20 cellular contexts compared by ENCODE assay signal in the genomic region with DNA sequence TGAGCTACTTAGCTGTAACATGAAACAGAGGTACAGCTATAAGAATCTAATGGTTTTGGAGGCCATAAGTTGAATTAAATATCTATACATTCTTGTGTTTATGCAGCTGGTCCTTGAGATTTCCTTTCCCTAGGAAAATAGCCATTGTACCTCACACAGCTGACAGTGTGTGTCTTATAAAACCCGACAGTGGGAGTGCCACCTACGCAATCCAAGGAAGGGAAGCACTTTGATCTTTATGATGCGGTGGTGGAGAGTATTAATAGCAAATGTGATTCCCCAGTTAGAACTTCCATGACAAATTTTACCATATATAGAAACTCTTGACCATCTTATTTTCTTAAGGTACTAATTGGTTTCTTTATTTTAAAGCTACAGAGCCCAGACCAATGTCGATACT.
DNase-seq lines count a peak whose midpoint lies in the region; ATAC-seq and TF ChIP-seq lines count a peak whose summit lies in the region.
"Had no signal": no experiment of that assay in that cellular context is flagged by ENCODE, and none has a peak within 500 bp of the region (broad histone marks: within the 10 kb centered on the region; RNA-seq: fewer than 3 reads in every experiment).

No MANE protein-coding gene starts in this region.

- H3K9me2 ChIP-seq in GM23338 (ENCODE audit: insufficient read depth) = no peaks in the 10 kb centered on the region

- no peak overlapping the region for H3K27ac ChIP-seq in CD8-positive, alpha-beta T cell (ENCODE audit: low read depth, low read length)
- H3K27ac ChIP-seq in GM23338 (ENCODE audit: low read depth) = no peak overlapping the region
- H3K27ac ChIP-seq: upper lobe of right lung had no signal

- H3K9me3 ChIP-seq in CD8-positive, alpha-beta T cell (ENCODE audit: low read length) = no peaks in the 10 kb centered on the region
- H3K9me3 ChIP-seq: upper lobe of right lung had no signal

- peaks cover 2% of the 10 kb centered on the region for H3K36me3 Mint-ChIP-seq in activated CD4-positive, alpha-beta T cell treated with anti-CD3 and anti-CD28 coated beads for 36 hours (ENCODE audit: low read depth)
- H3K36me3 Mint-ChIP-seq in CD8-positive, alpha-beta T cell = no peaks in the 10 kb centered on the region
- H3K36me3 Mint-ChIP-seq in activated CD4-positive, alpha-beta memory T cell treated with anti-CD3 and anti-CD28 coated beads for 36 hours = peaks cover 4% of the 10 kb centered on the region
- H3K36me3 Mint-ChIP-seq in naive B cell (peaks cover 0 to 8% of the 10 kb centered on the region in 2 donors), GM23338 (ENCODE audit: low read depth) (no peaks in the 10 kb centered on the region)
- H3K36me3 Mint-ChIP-seq: WTC11 had no signal

- no peaks in the 10 kb centered on the region for H3F3A ChIP-seq in GM23338 (replicated peaks; ENCODE audit: low read depth)

- H3K9me3 Mint-ChIP-seq in activated CD4-positive, alpha-beta T cell treated with anti-CD3 and anti-CD28 coated beads for 36 hours (ENCODE audit: low read depth) = peaks cover 11% of the 10 kb centered on the region
- H3K9me3 Mint-ChIP-seq in CD8-positive, alpha-beta T cell = peaks cover 10% of the 10 kb centered on the region
- peaks cover 20% of the 10 kb centered on the region for H3K9me3 Mint-ChIP-seq in activated CD4-positive, alpha-beta memory T cell treated with anti-CD3 and anti-CD28 coated beads for 36 hours
- peaks cover 0 to 14% (median 9%) of the 10 kb centered on the region in 7 donors for H3K9me3 Mint-ChIP-seq in naive B cell
- H3K9me3 Mint-ChIP-seq in GM23338 = no peaks in the 10 kb centered on the region
- H3K9me3 Mint-ChIP-seq: H9, WTC11 had no signal

- peaks cover 35% of the 10 kb centered on the region for H3K4me1 ChIP-seq in CD8-positive, alpha-beta T cell (ENCODE audit: insufficient read depth, low read length)
- H3K4me1 ChIP-seq in GM23338 (ENCODE audit: insufficient read depth) = no peaks in the 10 kb centered on the region
- H3K4me1 ChIP-seq: upper lobe of right lung had no signal

- H3K4me3 ChIP-seq in CD8-positive, alpha-beta T cell (ENCODE audit: low read depth, low read length) = no peak overlapping the region
- no peak overlapping the region for H3K4me3 ChIP-seq in GM23338
- H3K4me3 ChIP-seq: upper lobe of right lung had no signal

- H3K4me3 Mint-ChIP-seq in activated CD4-positive, alpha-beta T cell treated with anti-CD3 and anti-CD28 coated beads for 36 hours = no peak overlapping the region
- no peak overlapping the region for H3K4me3 Mint-ChIP-seq in CD8-positive, alpha-beta T cell
- no peak overlapping the region for H3K4me3 Mint-ChIP-seq in activated CD4-positive, alpha-beta memory T cell treated with anti-CD3 and anti-CD28 coated beads for 36 hours
- no peak overlapping the region for H3K4me3 Mint-ChIP-seq in naive B cell
- no peak overlapping the region for H3K4me3 Mint-ChIP-seq in GM23338
- H3K4me3 Mint-ChIP-seq: H9, WTC11 had no signal

- H3K27me3 Mint-ChIP-seq in activated CD4-positive, alpha-beta T cell treated with anti-CD3 and anti-CD28 coated beads for 36 hours = no peaks in the 10 kb centered on the region
- no peaks in the 10 kb centered on the region for H3K27me3 Mint-ChIP-seq in CD8-positive, alpha-beta T cell (ENCODE audit: low read depth)
- H3K27me3 Mint-ChIP-seq in activated CD4-positive, alpha-beta memory T cell treated with anti-CD3 and anti-CD28 coated beads for 36 hours = no peaks in the 10 kb centered on the region
- H3K27me3 Mint-ChIP-seq in naive B cell = no peaks in the 10 kb centered on the region
- H3K27me3 Mint-ChIP-seq in GM23338 (ENCODE audit: insufficient read depth, low read depth, poor library complexity) = peaks cover 4% of the 10 kb centered on the region

- H3K36me3 ChIP-seq in CD8-positive, alpha-beta T cell (ENCODE audit: insufficient read depth, low read length) = no peaks in the 10 kb centered on the region
- no peaks in the 10 kb centered on the region for H3K36me3 ChIP-seq in GM23338 (ENCODE audit: insufficient read depth)
- H3K36me3 ChIP-seq: upper lobe of right lung had no signal

- no peak for DNase-seq in activated CD4-positive, alpha-beta T cell treated with anti-CD3 and anti-CD28 coated beads for 36 hours
- DNase-seq in activated CD4-positive, alpha-beta T cell treated with anti-CD3 and anti-CD28 coated beads, Interleukin-2, amount 50 U/mL, for 48 hours = no peak
- DNase-seq in CD8-positive, alpha-beta T cell = no peak
- DNase-seq in activated CD4-positive, alpha-beta memory T cell treated with anti-CD3 and anti-CD28 coated beads for 36 hours = no peak
- no peak for DNase-seq in naive B cell
- DNase-seq in stimulated activated CD4-positive, alpha-beta T cell treated with anti-CD3 and anti-CD28 coated beads, Interleukin-4, amount 100 ng/mL, for 1 hour = no peak
- DNase-seq in GM23338 (ENCODE audit: low spot score) = no peak
- DNase-seq: activated effector memory CD4-positive, alpha-beta T cell treated with anti-CD3 and anti-CD28 coated beads, Interleukin-2, amount 50 U/mL, for 16 hours; aorta; caudate nucleus; H9; mesendoderm; NCI-H2081; NCI-H446 treated with DMSO at 0.1 percent for 48 hours; right cardiac atrium; SHP77 treated with DMSO at 0.1 percent for 48 hours; substantia nigra; upper lobe of right lung had no signal

- H2AFZ ChIP-seq in GM23338 = no peak overlapping the region

- H3K27ac Mint-ChIP-seq in activated CD4-positive, alpha-beta T cell treated with anti-CD3 and anti-CD28 coated beads for 36 hours = peak overlapping the region; percentile 74
- H3K27ac Mint-ChIP-seq in CD8-positive, alpha-beta T cell = peak overlapping the region; percentile 72
- peak overlapping the region; percentile 55 for H3K27ac Mint-ChIP-seq in activated CD4-positive, alpha-beta memory T cell treated with anti-CD3 and anti-CD28 coated beads for 36 hours
- H3K27ac Mint-ChIP-seq in naive B cell (peak overlapping the region in 4 of 6 donors; percentile 21 to 79 (median 46)), GM23338 (no peak overlapping the region)
- H3K27ac Mint-ChIP-seq: WTC11 had no signal

- CTCF ChIA-PET in activated CD4-positive, alpha-beta T cell treated with anti-CD3 and anti-CD28 coated beads for 36 hours (lab: Charles Lee) = interaction anchor here (0.9 kb wide), 1 partner anchor 61 kb away, joined by 4 read pairs; no protein-coding TSS in a partner anchor
- CTCF ChIA-PET in CD8-positive, alpha-beta T cell (lab: Charles Lee) = no interaction called here
- CTCF ChIA-PET in activated CD4-positive, alpha-beta memory T cell treated with anti-CD3 and anti-CD28 coated beads for 36 hours (lab: Charles Lee) = interaction anchor here (0.5 kb wide), 1 partner anchor 60 kb away, joined by 3 read pairs; no protein-coding TSS in a partner anchor

- no peak for TF ChIP-seq CTCF in CD8-positive, alpha-beta T cell (IDR thresholded peaks at IDR 0.05)
- TF ChIP-seq CTCF in GM23338 (conservative IDR thresholded peaks at IDR 0.05; ENCODE audit: low read depth in 2 of 2) = no peak

- intact Hi-C loops in activated CD4-positive, alpha-beta T cell treated with anti-CD3 and anti-CD28 coated beads for 36 hours (cut with DNase I, micrococcal nuclease) = loop anchor here in 1 of 2 experiments (2.0 to 5.0 kb wide), 2 partner anchors 87 to 383 kb away; no protein-coding TSS in a partner anchor
- intact Hi-C loops in CD8-positive, alpha-beta T cell (cut with DNase I, micrococcal nuclease) = no loop called here
- intact Hi-C loops in activated CD4-positive, alpha-beta memory T cell treated with anti-CD3 and anti-CD28 coated beads for 36 hours (cut with micrococcal nuclease) = loop anchor here (5.0 to 10.0 kb wide), 4 partner anchors 162 to 488 kb away; no protein-coding TSS in a partner anchor

- no peaks in the 10 kb centered on the region for H4K20me1 ChIP-seq in GM23338 (replicated peaks; ENCODE audit: insufficient read depth)

- ATAC-seq in activated CD4-positive, alpha-beta T cell treated with anti-CD3 and anti-CD28 coated beads for 36 hours = no peak
- ATAC-seq in CD8-positive, alpha-beta T cell = no peak
- no peak for ATAC-seq in naive B cell (ENCODE audit: low read depth in 2 of 2)
- no peak for ATAC-seq in GM21526 (IDR thresholded peaks at IDR 0.05; ENCODE audit: low FRiP score, unreplicated experiment)
- no peak for ATAC-seq in GM23338
- ATAC-seq: right cardiac atrium, upper lobe of right lung, WTC11 had no signal

- peaks cover 61% of the 10 kb centered on the region for H3K4me1 Mint-ChIP-seq in activated CD4-positive, alpha-beta T cell treated with anti-CD3 and anti-CD28 coated beads for 36 hours
- H3K4me1 Mint-ChIP-seq in CD8-positive, alpha-beta T cell (ENCODE audit: low read depth) = peaks cover 60% of the 10 kb centered on the region
- peaks cover 65% of the 10 kb centered on the region for H3K4me1 Mint-ChIP-seq in activated CD4-positive, alpha-beta memory T cell treated with anti-CD3 and anti-CD28 coated beads for 36 hours (ENCODE audit: low read depth)
- peaks cover 10 to 49% (median 37%) of the 10 kb centered on the region in 3 donors for H3K4me1 Mint-ChIP-seq in naive B cell
- H3K4me1 Mint-ChIP-seq in GM23338 = no peaks in the 10 kb centered on the region
- H3K4me1 Mint-ChIP-seq: H9, WTC11 had no signal

- POLR2A ChIA-PET in activated CD4-positive, alpha-beta T cell treated with anti-CD3 and anti-CD28 coated beads for 36 hours (lab: Charles Lee) = no interaction called here
- POLR2A ChIA-PET in CD8-positive, alpha-beta T cell (lab: Charles Lee) = no interaction called here
- POLR2A ChIA-PET in activated CD4-positive, alpha-beta memory T cell treated with anti-CD3 and anti-CD28 coated beads for 36 hours (lab: Charles Lee) = no interaction called here

- H3K27me3 ChIP-seq in CD8-positive, alpha-beta T cell (ENCODE audit: insufficient read depth, low read length) = no peaks in the 10 kb centered on the region
- no peaks in the 10 kb centered on the region for H3K27me3 ChIP-seq in GM23338 (ENCODE audit: insufficient read depth)
- H3K27me3 ChIP-seq: upper lobe of right lung had no signal

- H3K79me2 ChIP-seq in GM23338 (replicated peaks; ENCODE audit: insufficient read depth) = no peaks in the 10 kb centered on the region

- no peak overlapping the region for H3K4me2 ChIP-seq in GM23338

TF ChIP-seq in GM23338, 12 proteins besides CTCF, POLR2A, EP300 and RAD21 (continues in another document):
- TF ChIP-seq, protein P1, sequence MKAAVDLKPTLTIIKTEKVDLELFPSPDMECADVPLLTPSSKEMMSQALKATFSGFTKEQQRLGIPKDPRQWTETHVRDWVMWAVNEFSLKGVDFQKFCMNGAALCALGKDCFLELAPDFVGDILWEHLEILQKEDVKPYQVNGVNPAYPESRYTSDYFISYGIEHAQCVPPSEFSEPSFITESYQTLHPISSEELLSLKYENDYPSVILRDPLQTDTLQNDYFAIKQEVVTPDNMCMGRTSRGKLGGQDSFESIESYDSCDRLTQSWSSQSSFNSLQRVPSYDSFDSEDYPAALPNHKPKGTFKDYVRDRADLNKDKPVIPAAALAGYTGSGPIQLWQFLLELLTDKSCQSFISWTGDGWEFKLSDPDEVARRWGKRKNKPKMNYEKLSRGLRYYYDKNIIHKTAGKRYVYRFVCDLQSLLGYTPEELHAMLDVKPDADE (IDR thresholded peaks at IDR 0.05) = no peak
- no peak for TF ChIP-seq CREB1 (CRISPR knock-in tag; IDR thresholded peaks at IDR 0.05; ENCODE audit: low read depth)
